8 cellular contexts compared by ENCODE assay signal in the genomic region with DNA sequence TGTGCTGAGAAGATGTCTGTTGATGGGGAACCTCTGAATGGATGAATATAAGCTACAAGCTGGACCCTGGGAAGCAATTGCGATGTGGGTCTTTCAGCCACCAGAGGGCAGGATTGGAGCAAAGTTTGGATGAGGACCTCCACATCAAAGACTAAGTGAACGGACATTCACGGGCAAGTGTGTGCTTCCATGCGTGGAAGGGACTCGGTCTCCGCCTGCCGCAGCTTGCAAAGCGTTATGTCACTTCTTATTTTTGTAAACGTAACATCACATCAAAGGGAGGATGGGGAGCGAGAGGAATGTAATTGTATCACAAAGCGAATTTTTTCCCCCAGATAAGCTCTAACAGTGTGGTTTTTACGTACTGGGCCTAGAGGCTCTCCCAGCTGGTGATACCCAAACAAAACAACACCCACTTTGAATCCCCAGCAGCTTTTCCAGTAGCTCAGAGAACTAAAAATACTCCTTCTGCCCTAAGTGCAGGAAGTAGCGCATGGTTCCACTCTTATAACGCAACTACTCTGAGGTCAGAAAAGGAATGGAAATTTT.
DNase-seq lines count a peak whose midpoint lies in the region; ATAC-seq and TF ChIP-seq lines count a peak whose summit lies in the region.

No MANE protein-coding gene starts in this region.

- in situ Hi-C loops in KBM-7 (cut with MboI; ENCODE audit: low pct_unique_long_range_greater_than_20kb, low sequenced_read_pairs) = no loop called here

- H3K79me2 ChIP-seq in DND-41 (ENCODE audit: insufficient read depth, low read length) = no peaks in the 10 kb centered on the region

- H3K27me3 ChIP-seq in DND-41 (ENCODE audit: insufficient read depth, low read length, poor library complexity) (peaks cover 8% of the 10 kb centered on the region), neuron (ENCODE audit: insufficient read depth, low read length) (no peaks in the 10 kb centered on the region), stomach smooth muscle (ENCODE audit: control insufficient read depth in 1 of 2, insufficient read depth in 2 of 2, low read length in 2 of 2) (no peaks in the 10 kb centered on the region)

- no peaks in the 10 kb centered on the region for H3K36me3 ChIP-seq in DND-41 (ENCODE audit: insufficient read depth, low read length)
- no peaks in the 10 kb centered on the region for H3K36me3 ChIP-seq in neuron (ENCODE audit: insufficient read depth, low read length)
- peaks cover 18% of the 10 kb centered on the region in 2 donors for H3K36me3 ChIP-seq in stomach smooth muscle (ENCODE audit: control insufficient read depth in 2 of 2, insufficient read depth in 2 of 2, low read length in 2 of 2)

- no peaks in the 10 kb centered on the region for H4K20me1 ChIP-seq in DND-41 (ENCODE audit: insufficient read depth, low read length)

- H3K9ac ChIP-seq in DND-41 (ENCODE audit: low read depth, low read length) = no peak overlapping the region
- peak overlapping the region in 1 of 2 donors; percentile 47 for H3K9ac ChIP-seq in stomach smooth muscle (ENCODE audit: low read length in 2 of 2)

- no peak overlapping the region for H3K4me2 ChIP-seq in DND-41 (ENCODE audit: insufficient read depth, low read length)

- DNase-seq in DND-41 (peak; percentile 59), KBM-7 (peak; percentile 88), RPMI7951 (ENCODE audit: low read depth) (peak; percentile 79), foreskin melanocyte (peak; percentile 84)
- DNase-seq in activated effector memory CD4-positive, alpha-beta T cell treated with anti-CD3 and anti-CD28 coated beads, Interleukin-2, amount 50 U/mL, for 16 hours = peak; percentile 86

- H2AFZ ChIP-seq in DND-41 (ENCODE audit: low read depth, low read length) = no peak overlapping the region
- peak overlapping the region; percentile 80 for H2AFZ ChIP-seq in neuron (ENCODE audit: low read depth, low read length)

- ATAC-seq in DND-41 (ENCODE audit: insufficient read depth, low read depth) (peak; percentile 68), GM21737 (IDR thresholded peaks at IDR 0.05; ENCODE audit: unreplicated experiment) (peak; percentile 72)

- H3K4me3 ChIP-seq in DND-41 (ENCODE audit: low read depth in 1 of 2, low read length in 2 of 2) = no peak overlapping the region
- peak overlapping the region; percentile 60 for H3K4me3 ChIP-seq in neuron (ENCODE audit: low read length)
- H3K4me3 ChIP-seq in stomach smooth muscle (ENCODE audit: low read length in 2 of 2) = peak overlapping the region; percentile 67 to 71

- no peaks in the 10 kb centered on the region for H3K4me1 ChIP-seq in DND-41 (ENCODE audit: insufficient read depth, low read length)
- H3K4me1 ChIP-seq in neuron (ENCODE audit: insufficient read depth, low read length) = peaks cover 15% of the 10 kb centered on the region
- peaks cover 28% of the 10 kb centered on the region for H3K4me1 ChIP-seq in stomach smooth muscle (ENCODE audit: control insufficient read depth, insufficient read depth, low read length)

- H3K27ac ChIP-seq in DND-41 (ENCODE audit: low read length) (no peak overlapping the region), stomach smooth muscle (ENCODE audit: low read length) (peak overlapping the region; percentile 19)

- peak; percentile 83 for TF ChIP-seq CTCF in DND-41 (IDR thresholded peaks at IDR 0.05; ENCODE audit: borderline replicate concordance, extremely low read depth, low read length, poor library complexity, severe bottlenecking)

- H3K9me3 ChIP-seq in DND-41 (ENCODE audit: insufficient read depth, low read length, severe bottlenecking) (no peaks in the 10 kb centered on the region), neuron (ENCODE audit: low read length) (no peaks in the 10 kb centered on the region), stomach smooth muscle (ENCODE audit: control insufficient read depth in 2 of 2, low read length in 2 of 2) (no peaks in the 10 kb centered on the region)

Comparison
In these comparisons a context has a peak if more than half of its experiments do, and no peak if none do; other contexts are left out.
1. H3K4me3 ChIP-seq: peak in neuron (single experiment) and stomach smooth muscle (2 of 2); none in DND-41 (0 of 2).
2. Peak in every context shown above with its lines, with median percentiles within 50 percentile points of each other: DNase-seq.